1 cellular context compared by ENCODE assay signal in the genomic region with DNA sequence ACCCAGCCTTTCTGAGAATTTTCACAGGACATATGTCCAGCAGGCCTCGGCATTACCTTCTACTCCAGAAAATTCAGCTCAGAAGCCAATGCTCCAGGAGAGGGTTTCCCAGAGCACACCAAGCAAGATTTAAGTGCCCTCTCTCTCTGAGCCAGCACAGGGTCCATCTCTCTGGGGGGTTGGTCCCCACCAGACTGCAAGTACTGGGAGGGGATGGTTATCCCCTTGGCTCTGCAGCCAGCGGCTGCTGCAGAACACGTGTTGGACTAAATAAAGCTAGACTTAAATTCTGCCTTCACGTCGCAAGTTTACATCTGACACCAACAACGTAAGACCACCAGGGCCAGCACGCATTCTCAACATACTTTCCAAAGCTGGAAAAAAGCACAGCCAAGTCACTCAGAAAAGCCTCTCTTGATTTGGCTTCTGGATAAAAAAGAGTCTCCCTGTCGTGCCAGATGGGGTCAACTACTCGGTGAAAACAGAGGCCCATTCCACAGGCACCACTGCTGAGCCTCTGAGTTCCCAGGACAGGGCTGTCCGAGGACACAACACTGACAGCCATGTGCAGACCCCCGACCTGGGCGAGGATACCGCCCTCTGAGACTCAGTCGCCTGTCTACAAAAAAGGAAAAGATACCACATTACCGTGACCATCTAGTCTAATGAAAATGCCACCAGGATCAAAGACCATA.
TF ChIP-seq lines count a peak whose summit lies in the region.

No MANE protein-coding gene starts in this region.

TF ChIP-seq in H1, 55 proteins besides CTCF, POLR2A, EP300 and RAD21:
- TF ChIP-seq YY1 (IDR thresholded peaks at IDR 0.05; ENCODE audit: low read depth, low read length) (no peak), PHF8 (conservative IDR thresholded peaks at IDR 0.05; ENCODE audit: low read depth, low read length) (no peak), MAX (IDR thresholded peaks at IDR 0.05) (no peak)
